Comparison of ENCODE assay signal across 18 cellular contexts in the genomic region with DNA sequence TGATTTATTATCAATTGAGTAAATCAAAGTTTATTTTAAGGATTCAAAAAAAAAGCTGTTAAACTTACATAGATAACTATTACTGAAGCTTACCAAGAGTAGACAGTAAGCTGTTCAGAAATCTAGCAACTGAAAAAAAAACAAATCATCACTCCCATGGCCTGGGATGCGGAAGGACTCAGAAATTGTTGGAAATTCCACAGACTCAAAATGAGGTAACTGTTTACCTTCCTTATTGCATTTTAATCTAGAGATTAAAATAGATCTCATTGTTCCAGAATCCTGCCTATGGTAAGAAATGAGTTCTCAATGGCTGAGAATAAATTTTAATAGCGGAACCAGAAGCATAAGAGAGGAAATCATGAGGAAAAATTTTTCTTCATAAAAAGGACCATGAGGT.
DNase-seq lines count a peak whose midpoint lies in the region; ATAC-seq, FAIRE-seq and TF ChIP-seq lines count a peak whose summit lies in the region.
"Had no signal": no experiment of that assay in that cellular context is flagged by ENCODE, and none has a peak within 500 bp of the region (broad histone marks: within the 10 kb centered on the region; RNA-seq: fewer than 3 reads in every experiment).

No MANE protein-coding gene starts in this region.

- H3K14ac ChIP-seq in IMR-90 (replicated peaks; ENCODE audit: low read depth, low read length): no peak overlapping the region

- no peaks in the 10 kb centered on the region for H3K36me3 Mint-ChIP-seq in astrocyte (ENCODE audit: low read depth, unreplicated experiment)

- H3K4me1 ChIP-seq in IMR-90 (ENCODE audit: control insufficient read depth, insufficient read depth, low read length): peaks cover 4% of the 10 kb centered on the region; the same call in 1 of the 2 replicates
- H3K4me1 ChIP-seq in astrocyte (ENCODE audit: insufficient read depth, low read length): peaks cover 20% of the 10 kb centered on the region
- peaks cover 0 to 27% of the 10 kb centered on the region in 2 donors for H3K4me1 ChIP-seq in gastrocnemius medialis
- H3K4me1 ChIP-seq: Peyer's patch had no signal

- no CpG with 5 or more reads among the region's 2 CpGs for WGBS in IMR-90 (ENCODE audit: extremely low coverage in 2 of 2, insufficient read length in 1 of 2), 2 experiments

- H3K27ac ChIP-seq in IMR-90 (ENCODE audit: insufficient read depth, low read length) (no peak overlapping the region), astrocyte (ENCODE audit: low read depth, low read length) (peak overlapping the region; percentile 50), gastrocnemius medialis (peak overlapping the region in 3 of 4 donors; percentile 11 to 70 (median 40))
- H3K27ac ChIP-seq: Peyer's patch had no signal

- ATAC-seq in IMR-90 (ENCODE audit: low read depth) (no peak), gastrocnemius medialis (no peak), omental fat pad (ENCODE audit: low FRiP score) (no peak)
- ATAC-seq: GM23338 had no signal

- CTCF ChIA-PET in IMR-90 (lab: Yijun Ruan, JAX): interaction anchor here (1.3 to 1.5 kb wide), 2 partner anchors 13 to 14 kb away, joined by 3 to 5 read pairs; no protein-coding TSS in a partner anchor

- peaks cover 4% of the 10 kb centered on the region; the same call in 1 of the 2 replicates for H3K9me1 ChIP-seq in IMR-90 (ENCODE audit: insufficient read depth, low read length)

- TF ChIP-seq CTCF in IMR-90 (conservative IDR thresholded peaks at IDR 0.05; ENCODE audit: low read depth, low read length) (no peak), astrocyte (IDR thresholded peaks at IDR 0.05; ENCODE audit: insufficient read depth, low read depth, low read length) (no peak), gastrocnemius medialis (IDR thresholded peaks at IDR 0.05 in 4 of 5, conservative IDR thresholded peaks at IDR 0.05 in 1 of 5) (no peak), omental fat pad (IDR thresholded peaks at IDR 0.05) (no peak)

- no peaks in the 10 kb centered on the region for H4K20me1 ChIP-seq in IMR-90 (ENCODE audit: insufficient read depth, low read length)
- H4K20me1 ChIP-seq in astrocyte (ENCODE audit: insufficient read depth, low read length): no peaks in the 10 kb centered on the region

- peaks cover 59% of the 10 kb centered on the region for H3K4me1 Mint-ChIP-seq in astrocyte (ENCODE audit: low read depth, unreplicated experiment)

- dilution Hi-C loops in IMR-90 (cut with HindIII; ENCODE audit: low sequenced_read_pairs, unreplicated experiment): no loop called here

- H3K4me2 ChIP-seq in IMR-90 (ENCODE audit: low read depth, low read length) (no peak overlapping the region), astrocyte (ENCODE audit: low read length) (no peak overlapping the region)
- H3K4me2 ChIP-seq: GM23338 had no signal

- no peaks in the 10 kb centered on the region for H3K36me3 ChIP-seq in IMR-90 (ENCODE audit: control insufficient read depth, insufficient read depth, low read length)
- H3K36me3 ChIP-seq in astrocyte (ENCODE audit: insufficient read depth, low read length): no peaks in the 10 kb centered on the region
- H3K36me3 ChIP-seq in gastrocnemius medialis: no peaks in the 10 kb centered on the region
- H3K36me3 ChIP-seq: Peyer's patch had no signal

- H2BK5ac ChIP-seq in IMR-90 (ENCODE audit: low read depth, low read length, poor library complexity, severe bottlenecking): peak overlapping the region; percentile 21

- FAIRE-seq in astrocyte (lab: Jason Lieb, UNC): no peak
- FAIRE-seq: GM12892 had no signal

- H4K5ac ChIP-seq in IMR-90 (ENCODE audit: low read depth, low read length): no peak overlapping the region

- no peak overlapping the region for H2BK15ac ChIP-seq in IMR-90 (ENCODE audit: low read depth, low read length)

- H3K27me3 ChIP-seq in IMR-90 (ENCODE audit: control insufficient read depth, insufficient read depth, low read length) (no peaks in the 10 kb centered on the region), astrocyte (ENCODE audit: insufficient read depth, low read length) (no peaks in the 10 kb centered on the region), gastrocnemius medialis (no peaks in the 10 kb centered on the region)
- H3K27me3 ChIP-seq: Peyer's patch had no signal

- H3K79me2 ChIP-seq in astrocyte (ENCODE audit: insufficient read depth, low read length): no peaks in the 10 kb centered on the region

- H3K27ac Mint-ChIP-seq in astrocyte (ENCODE audit: unreplicated experiment): peak overlapping the region; percentile 88
- H3K27ac Mint-ChIP-seq: GM23338 had no signal

- H3K23ac ChIP-seq in IMR-90 (ENCODE audit: low read depth, low read length): no peak overlapping the region

- H2BK20ac ChIP-seq in IMR-90 (ENCODE audit: low read depth, low read length): no peak overlapping the region

- H3K4me3 ChIP-seq in IMR-90 (ENCODE audit: insufficient read depth, low read depth, low read length): no peak overlapping the region
- H3K4me3 ChIP-seq in astrocyte (ENCODE audit: insufficient read depth, low read depth, low read length): no peak overlapping the region
- H3K4me3 ChIP-seq in gastrocnemius medialis: no peak overlapping the region
- H3K4me3 ChIP-seq: GM23338, Peyer's patch had no signal

- in situ Hi-C loops in IMR-90 (cut with MboI; ENCODE audit: low sequenced_read_pairs) (no loop called here), gastrocnemius medialis (cut with MboI; ENCODE audit: low sequenced_read_pairs in 4 of 4) (no loop called here)

- no peak overlapping the region for H2BK120ac ChIP-seq in IMR-90 (ENCODE audit: low read depth, low read length)

- POLR2A ChIA-PET in IMR-90 (lab: Charles Lee; ENCODE audit: unreplicated experiment): no interaction called here

- DNase-seq in IMR-90 (no peak), astrocyte (ENCODE audit: low read depth) (no peak), kidney glomerular epithelial cell (lab: John Stamatoyannopoulos, UW) (peak; percentile 83), gastrocnemius medialis (no peak), NOMO-1 treated with DMSO at 0.1 percent for 48 hours (lab: John Stamatoyannopoulos, UW; ENCODE audit: unreplicated experiment) (no peak), omental fat pad (ENCODE audit: low spot score) (no peak), Kasumi-1 (lab: John Stamatoyannopoulos, UW) (no peak)
- DNase-seq: C1 segment of cervical spinal cord, DMS 273 treated with DMSO at 0.1 percent for 48 hours, GF-D8, NCI-H1436, NCI-H2029 treated with DMSO at 0.1 percent for 48 hours, NCI-H510A treated with DMSO at 0.1 percent for 48 hours, NCI-H82, Peyer's patch, SHP77 had no signal

- no peaks in the 10 kb centered on the region for H3K79me1 ChIP-seq in IMR-90 (ENCODE audit: low read depth in 1 of 2, low read length in 2 of 2)

- H3K9ac ChIP-seq in IMR-90 (ENCODE audit: low read depth, low read length) (no peak overlapping the region), astrocyte (ENCODE audit: low read length) (no peak overlapping the region)

- no peak overlapping the region for H3K56ac ChIP-seq in IMR-90 (ENCODE audit: extremely low read depth, insufficient read depth, low read length)

- H4K8ac ChIP-seq in IMR-90 (ENCODE audit: low read depth in 2 of 2, low read length in 2 of 2): no peak overlapping the region

- no peak for TF ChIP-seq POLR2A in IMR-90 (IDR thresholded peaks at IDR 0.05; ENCODE audit: low read depth, low read length)
- TF ChIP-seq POLR2A in gastrocnemius medialis (IDR thresholded peaks at IDR 0.05): no peak

- no peak overlapping the region for H4K91ac ChIP-seq in IMR-90 (ENCODE audit: insufficient read depth, low read depth, low read length)

- H3K9me3 Mint-ChIP-seq in astrocyte (ENCODE audit: unreplicated experiment): peaks cover 2% of the 10 kb centered on the region
- H3K9me3 Mint-ChIP-seq: GM23338 had no signal

- H2AFZ ChIP-seq in IMR-90 (replicated peaks; ENCODE audit: low read length, poor library complexity) (no peak overlapping the region), astrocyte (ENCODE audit: low read depth, low read length) (no peak overlapping the region)
- H2AFZ ChIP-seq: GM23338 had no signal

- no peak overlapping the region for H2AK5ac ChIP-seq in IMR-90 (ENCODE audit: low read depth, low read length)

- H3K4me3 Mint-ChIP-seq in astrocyte (ENCODE audit: unreplicated experiment): no peak overlapping the region
- H3K4me3 Mint-ChIP-seq: GM23338 had no signal

- no TSS peak for BruUV-seq in IMR-90 (replicated peaks; lab: Mats Ljungman, UMichigan)

- H3K9me3 ChIP-seq in IMR-90 (ENCODE audit: control insufficient read depth, insufficient read depth, low read length) (no peaks in the 10 kb centered on the region), astrocyte (ENCODE audit: insufficient read depth, low read depth, low read length) (no peaks in the 10 kb centered on the region), gastrocnemius medialis (no peaks in the 10 kb centered on the region)
- H3K9me3 ChIP-seq: Peyer's patch had no signal

- no peak overlapping the region for H2AK9ac ChIP-seq in IMR-90 (replicated peaks; ENCODE audit: low read depth, low read length, poor library complexity)

- no peaks in the 10 kb centered on the region for H3K27me3 Mint-ChIP-seq in astrocyte (ENCODE audit: low read depth, unreplicated experiment)

- no peak for TF ChIP-seq RAD21 in IMR-90 (IDR thresholded peaks at IDR 0.05; ENCODE audit: low read length)

- no peak overlapping the region for H3K4ac ChIP-seq in IMR-90 (ENCODE audit: low read depth, low read length)

- intact Hi-C loops in IMR-90 (cut with micrococcal nuclease) (no loop called here), gastrocnemius medialis (cut with DNase I; ENCODE audit: low total_unique reads) (no loop called here)

- no peak overlapping the region for H3K18ac ChIP-seq in IMR-90 (ENCODE audit: low read depth, low read length)

TF ChIP-seq in IMR-90, 13 proteins besides CTCF, POLR2A, EP300 and RAD21 (continues in another document):
- TF ChIP-seq, protein P1, sequence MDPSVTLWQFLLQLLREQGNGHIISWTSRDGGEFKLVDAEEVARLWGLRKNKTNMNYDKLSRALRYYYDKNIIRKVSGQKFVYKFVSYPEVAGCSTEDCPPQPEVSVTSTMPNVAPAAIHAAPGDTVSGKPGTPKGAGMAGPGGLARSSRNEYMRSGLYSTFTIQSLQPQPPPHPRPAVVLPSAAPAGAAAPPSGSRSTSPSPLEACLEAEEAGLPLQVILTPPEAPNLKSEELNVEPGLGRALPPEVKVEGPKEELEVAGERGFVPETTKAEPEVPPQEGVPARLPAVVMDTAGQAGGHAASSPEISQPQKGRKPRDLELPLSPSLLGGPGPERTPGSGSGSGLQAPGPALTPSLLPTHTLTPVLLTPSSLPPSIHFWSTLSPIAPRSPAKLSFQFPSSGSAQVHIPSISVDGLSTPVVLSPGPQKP (IDR thresholded peaks at IDR 0.05; ENCODE audit: borderline replicate concordance, low read depth, low read length): no peak
- TF ChIP-seq RCOR1 (IDR thresholded peaks at IDR 0.05; ENCODE audit: insufficient replicate concordance, low read length) (no peak), RFX5 (IDR thresholded peaks at IDR 0.05; ENCODE audit: low read depth, low read length) (no peak), NFE2L2 (IDR thresholded peaks at IDR 0.05; ENCODE audit: low read depth, low read length) (no peak)
